Comparison of ENCODE assay signal across 21 cellular contexts in genomic region chr15:39041979-39042485, GRCh38.
A peak's percentile ranks its signal among the peaks of the same experiment; 100 is the strongest.
DNase-seq lines count a peak whose midpoint lies in the region; ATAC-seq, FAIRE-seq and TF ChIP-seq lines count a peak whose summit lies in the region.
"Had no signal": no experiment of that assay in that cellular context is flagged by ENCODE, and none has a peak within 500 bp of the region (broad histone marks: within the 10 kb centered on the region; RNA-seq: fewer than 3 reads in every experiment).

No MANE protein-coding gene starts in this region.

- H3K9me3 ChIP-seq in K562 (replicated peaks; ENCODE audit: control insufficient read depth, insufficient read depth, low read depth, low read length): no peaks in the 10 kb centered on the region
- no peaks in the 10 kb centered on the region for H3K9me3 ChIP-seq in heart left ventricle
- H3K9me3 ChIP-seq: BE2C had no signal

- no peak for TF ChIP-seq POLR2A in K562 (conservative IDR thresholded peaks at IDR 0.05)
- no peak for TF ChIP-seq POLR2A in heart left ventricle (IDR thresholded peaks at IDR 0.05)

- BruUV-seq in K562 (replicated peaks; lab: Mats Ljungman, UMichigan): no TSS peak

- no peaks in the 10 kb centered on the region for H3K9me1 ChIP-seq in K562 (ENCODE audit: control insufficient read depth, insufficient read depth, low read length)

- H3K4me1 Mint-ChIP-seq in endothelial cell (ENCODE audit: unreplicated experiment): peaks cover 6% of the 10 kb centered on the region
- H3K4me1 Mint-ChIP-seq: CD8-positive, alpha-beta memory T cell; GM23338 had no signal

- H3K79me2 ChIP-seq in K562 (ENCODE audit: control insufficient read depth, insufficient read depth, low read length): no peaks in the 10 kb centered on the region

- in situ Hi-C loops in K562 (cut with MboI): no loop called here

- POLR2A ChIA-PET in K562 (lab: Yijun Ruan, JAX): no interaction called here

- CTCF ChIA-PET in K562 (lab: Yijun Ruan, JAX; ENCODE audit: low intra/inter-chr PET ratio): no interaction called here

- no peak for TF ChIP-seq EP300 in K562 (IDR thresholded peaks at IDR 0.05; ENCODE audit: low read length)

- FAIRE-seq in K562 (lab: Jason Lieb, UNC): no peak
- FAIRE-seq: H54 had no signal

- H3K4me3 Mint-ChIP-seq in endothelial cell (ENCODE audit: unreplicated experiment): no peak overlapping the region
- H3K4me3 Mint-ChIP-seq: CD4-positive, CD25-positive, alpha-beta regulatory T cell; CD8-positive, alpha-beta memory T cell; GM23338; HFFc6 had no signal

- no peak overlapping the region for H2AFZ ChIP-seq in K562 (ENCODE audit: low read depth, low read length)
- H2AFZ ChIP-seq: GM23338 had no signal

- no peaks in the 10 kb centered on the region for H3K36me3 ChIP-seq in K562 (ENCODE audit: control insufficient read depth, insufficient read depth, low read length)
- H3K36me3 ChIP-seq in heart left ventricle: no peaks in the 10 kb centered on the region
- H3K36me3 ChIP-seq: BE2C had no signal

- no peaks in the 10 kb centered on the region for H4K20me1 ChIP-seq in K562 (replicated peaks; ENCODE audit: control insufficient read depth, insufficient read depth, low read length)

- TF ChIP-seq CTCF in K562 (IDR thresholded peaks at IDR 0.05 in 2 of 3, conservative IDR thresholded peaks at IDR 0.05 in 1 of 3; ENCODE audit: insufficient read depth in 2 of 3, low read depth in 1 of 3, low read length in 3 of 3) (no peak), endothelial cell (IDR thresholded peaks at IDR 0.05; ENCODE audit: unreplicated experiment) (no peak), heart left ventricle (IDR thresholded peaks at IDR 0.05) (no peak)

- no peak overlapping the region for H3K27ac ChIP-seq in K562 (ENCODE audit: extremely low read depth, low read depth, low read length)
- H3K27ac ChIP-seq in heart left ventricle: no peak overlapping the region

- H3K9ac ChIP-seq in K562 (ENCODE audit: insufficient read depth in 1 of 2, low read depth in 2 of 2, low read length in 2 of 2): no peak overlapping the region

- no peak overlapping the region for H3K4me3 ChIP-seq in K562
- no peak overlapping the region for H3K4me3 ChIP-seq in heart left ventricle
- H3K4me3 ChIP-seq: GM23338 had no signal

- ATAC-seq in K562: no peak
- no peak for ATAC-seq in heart left ventricle
- ATAC-seq: GM23338, HCT116 had no signal

- no peak for TF ChIP-seq RAD21 in K562 (CRISPR knock-in tag; conservative IDR thresholded peaks at IDR 0.05 in 1 of 2, IDR thresholded peaks at IDR 0.05 in 1 of 2)

- no peak overlapping the region for H3K4me2 ChIP-seq in K562 (ENCODE audit: insufficient read depth, low read length)
- H3K4me2 ChIP-seq: GM23338 had no signal

- WGBS in K562 (ENCODE audit: insufficient coverage, low coverage, missing lambda C conversion rate): 2% methylated on average over 4 of the region's 4 CpGs
- 83 to 89% (median 87%) methylated on average over 4 of the region's 4 CpGs for WGBS in heart left ventricle, 4 donors

- intact Hi-C loops in K562 (cut with micrococcal nuclease): no loop called here
- intact Hi-C loops in heart left ventricle (cut with DNase I): no loop called here

- H3K27ac Mint-ChIP-seq in endothelial cell (ENCODE audit: unreplicated experiment): no peak overlapping the region
- H3K27ac Mint-ChIP-seq: CD4-positive, CD25-positive, alpha-beta regulatory T cell; CD8-positive, alpha-beta memory T cell; GM23338; HFFc6 had no signal

- no peaks in the 10 kb centered on the region for H3K27me3 Mint-ChIP-seq in endothelial cell (ENCODE audit: unreplicated experiment)
- H3K27me3 Mint-ChIP-seq: CD4-positive, CD25-positive, alpha-beta regulatory T cell had no signal

- H3K36me3 Mint-ChIP-seq in endothelial cell (ENCODE audit: low read depth, unreplicated experiment): no peaks in the 10 kb centered on the region
- H3K36me3 Mint-ChIP-seq: CD4-positive, CD25-positive, alpha-beta regulatory T cell; CD8-positive, alpha-beta memory T cell had no signal

- DNase-seq in EH (ENCODE audit: low read depth) (peak; percentile 18), HS-27A (ENCODE audit: low read depth) (peak; percentile 26), K562 (ENCODE audit: extremely low read depth in 1 of 4, low spot score in 3 of 4) (no peak), renal cortical epithelial cell (ENCODE audit: low read depth) (peak; percentile 47), endothelial cell (ENCODE audit: low spot score) (no peak), AG08396 (ENCODE audit: low spot score) (no peak), heart left ventricle (no peak), NCI-H526 treated with DMSO at 0.1 percent for 48 hours (lab: John Stamatoyannopoulos, UW) (no peak)
- DNase-seq: 8988T; BE2C; C1 segment of cervical spinal cord; CD4-positive, CD25-positive, alpha-beta regulatory T cell; CD8-positive, alpha-beta memory T cell; COR-L47; DMS 273 treated with DMSO at 0.1 percent for 48 hours; DND-41; GF-D8; HFFc6 had no signal

- H3K27me3 ChIP-seq in K562 (ENCODE audit: control insufficient read depth in 2 of 2, insufficient read depth in 2 of 2, low read length in 2 of 2): no peaks in the 10 kb centered on the region
- no peaks in the 10 kb centered on the region for H3K27me3 ChIP-seq in heart left ventricle
- H3K27me3 ChIP-seq: BE2C had no signal

- H3K4me1 ChIP-seq in K562 (replicated peaks in 1 of 2; ENCODE audit: control insufficient read depth in 2 of 2, insufficient read depth in 2 of 2, low read length in 2 of 2) (no peaks in the 10 kb centered on the region), heart left ventricle (no peaks in the 10 kb centered on the region)
- H3K4me1 ChIP-seq: BE2C had no signal

- H3K9me3 Mint-ChIP-seq in endothelial cell (ENCODE audit: unreplicated experiment): no peaks in the 10 kb centered on the region
- H3K9me3 Mint-ChIP-seq: GM23338, HFFc6 had no signal

TF ChIP-seq in K562, 482 proteins besides CTCF, POLR2A, EP300 and RAD21:
- TF ChIP-seq C11orf30 (IDR thresholded peaks at IDR 0.05; ENCODE audit: low read depth) (peak; percentile 34; the same call in 1 of the 2 replicates), MAFK (IDR thresholded peaks at IDR 0.05; ENCODE audit: low read length) (peak; percentile 41; the same call in 1 of the 2 replicates), CBX5 (IDR thresholded peaks at IDR 0.05; ENCODE audit: borderline replicate concordance, low read depth) (no peak), ZHX1 (conservative IDR thresholded peaks at IDR 0.05; ENCODE audit: low read length) (no peak), MAFG (tag; conservative IDR thresholded peaks at IDR 0.05) (0 out of 2 replicates have a peak, but pooled peaks have one; percentile 9), ZNF586 (CRISPR knock-in tag; conservative IDR thresholded peaks at IDR 0.05) (no peak), MAFF (IDR thresholded peaks at IDR 0.05; ENCODE audit: low read length) (peak; percentile 54), STAT6 (CRISPR knock-in tag; IDR thresholded peaks at IDR 0.05) (no peak), ZNF316 (IDR thresholded peaks at IDR 0.05) (peak; percentile 58)
TF ChIP-seq in K562: peak in this region for 5.

Comparison
In these comparisons a context has a peak if more than half of its experiments do, and no peak if none do; other contexts are left out.
1. DNase-seq: peak in EH (single experiment), HS-27A (single experiment) and renal cortical epithelial cell (single experiment); none in K562 (0 of 4), endothelial cell (single experiment), AG08396 (single experiment), heart left ventricle (0 of 5) and NCI-H526 treated with DMSO at 0.1 percent for 48 hours (single experiment).